In genomic region chr19:10604460-10604980, GRCh38 we compare ENCODE assay signal across 1 cellular context.
TF ChIP-seq lines count a peak whose summit lies in the region.

No MANE protein-coding gene starts in this region.

TF ChIP-seq in H1, 55 proteins besides CTCF, POLR2A, EP300 and RAD21:
- no peak for TF ChIP-seq ASH2L (IDR thresholded peaks at IDR 0.05; ENCODE audit: low read length)
- TF ChIP-seq EGR1 (IDR thresholded peaks at IDR 0.05; ENCODE audit: borderline replicate concordance, low read depth, low read length) = no peak
- no peak for TF ChIP-seq CHD2 (IDR thresholded peaks at IDR 0.05; ENCODE audit: low read length)
